25 cellular contexts compared by ENCODE assay signal in the genomic region with DNA sequence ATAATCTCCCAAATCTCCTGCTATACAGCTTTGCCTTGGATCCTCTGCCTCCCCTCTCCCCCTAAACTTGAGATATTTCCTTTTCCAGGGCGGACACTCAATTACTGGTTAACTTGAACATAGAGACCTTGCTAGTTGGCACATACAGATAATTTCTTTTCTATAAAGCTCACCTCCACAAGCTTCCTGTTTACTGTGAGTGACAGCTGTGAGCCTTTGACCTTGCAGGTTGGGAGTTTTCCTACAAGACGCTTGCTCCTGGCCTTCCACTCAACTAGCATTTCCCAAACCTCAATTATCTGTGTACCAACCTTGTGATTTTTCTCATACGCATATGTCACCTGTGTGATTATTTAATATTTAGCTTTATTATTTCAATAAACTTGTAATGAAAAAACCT.
DNase-seq lines count a peak whose midpoint lies in the region; ATAC-seq and TF ChIP-seq lines count a peak whose summit lies in the region.
"Had no signal": no experiment of that assay in that cellular context is flagged by ENCODE, and none has a peak within 500 bp of the region (broad histone marks: within the 10 kb centered on the region; RNA-seq: fewer than 3 reads in every experiment).

No MANE protein-coding gene starts in this region.

- 78 to 100% methylated on average over 1 to 2 of the region's 3 CpGs for WGBS in endodermal cell (ENCODE audit: insufficient coverage in 1 of 2, insufficient read length in 1 of 2), 2 experiments

- H3K4me3 Mint-ChIP-seq in endodermal cell (no peak overlapping the region), nephron (no peak overlapping the region)
- H3K4me3 Mint-ChIP-seq: activated T-helper 17 cell treated with anti-CD3 and anti-CD28 coated beads, Interleukin-2, amount 50 U/mL, for 72 hours; immature natural killer cell; naive thymus-derived CD4-positive, alpha-beta T cell; type B pancreatic cell had no signal

- no peaks in the 10 kb centered on the region for H3K4me1 ChIP-seq in endodermal cell (ENCODE audit: control insufficient read depth, insufficient read depth, low read length)
- H3K4me1 ChIP-seq in upper lobe of right lung = no peaks in the 10 kb centered on the region
- H3K4me1 ChIP-seq: left lung had no signal

- no peaks in the 10 kb centered on the region for H3K36me3 ChIP-seq in endodermal cell (ENCODE audit: control insufficient read depth, insufficient read depth, low read length)
- no peaks in the 10 kb centered on the region for H3K36me3 ChIP-seq in upper lobe of right lung
- H3K36me3 ChIP-seq: left lung had no signal

- no peaks in the 10 kb centered on the region for H3K27me3 Mint-ChIP-seq in endodermal cell (ENCODE audit: insufficient read depth)
- no peaks in the 10 kb centered on the region for H3K27me3 Mint-ChIP-seq in nephron (ENCODE audit: low read depth)

- intact Hi-C loops in upper lobe of right lung (cut with DNase I) = no loop called here

- ATAC-seq in upper lobe of right lung = no peak
- ATAC-seq: activated T-helper 17 cell treated with anti-CD3 and anti-CD28 coated beads, Interleukin-2, amount 50 U/mL, for 72 hours; GM12878; naive thymus-derived CD4-positive, alpha-beta T cell; Panc1 had no signal

- peak overlapping the region; percentile 57 for H3K27ac Mint-ChIP-seq in endodermal cell
- peak overlapping the region in 2 of 3 experiments; percentile 32 to 34 for H3K27ac Mint-ChIP-seq in nephron
- H3K27ac Mint-ChIP-seq: activated T-helper 17 cell treated with anti-CD3 and anti-CD28 coated beads, Interleukin-2, amount 50 U/mL, for 72 hours; immature natural killer cell; naive thymus-derived CD4-positive, alpha-beta T cell; type B pancreatic cell had no signal

- DNase-seq in endodermal cell = no peak
- no peak for DNase-seq in upper lobe of right lung
- DNase-seq in T1000 (lab: John Stamatoyannopoulos, UW) = no peak
- no peak for DNase-seq in DMS79 (lab: John Stamatoyannopoulos, UW)
- no peak for DNase-seq in HK-2 (ENCODE audit: unreplicated experiment)
- DNase-seq: activated CD4-positive, alpha-beta T cell treated with anti-CD3 and anti-CD28 coated beads, Interleukin-2, amount 50 U/mL, for 4 hours; activated CD4-positive, CD25-positive, alpha-beta regulatory T cell; activated naive CD4-positive, alpha-beta T cell treated with anti-CD3 and anti-CD28 coated beads, Interleukin-2, amount 50 U/mL, for 16 hours; cortex of kidney; immature natural killer cell; left lung; naive thymus-derived CD4-positive, alpha-beta T cell; NCI-H1105 treated with DMSO at 0.1 percent for 48 hours; NCI-H2081; NCI-H226; NCI-H69; SHP77; stimulated activated CD4-positive, alpha-beta T cell treated with anti-CD3 and anti-CD28 coated beads, Interleukin-2, amount 100 ng/mL, for 24 hours had no signal

- H3K9me3 ChIP-seq in endodermal cell (ENCODE audit: control insufficient read depth, low read length) = no peaks in the 10 kb centered on the region
- no peaks in the 10 kb centered on the region for H3K9me3 ChIP-seq in upper lobe of right lung
- H3K9me3 ChIP-seq: left lung had no signal

- H3K4me3 ChIP-seq in endodermal cell (ENCODE audit: low read length) = peak overlapping the region; percentile 59
- no peak overlapping the region for H3K4me3 ChIP-seq in upper lobe of right lung
- H3K4me3 ChIP-seq: GM12878, left lung, smooth muscle cell had no signal

- H3K27me3 ChIP-seq in endodermal cell (ENCODE audit: control insufficient read depth, insufficient read depth, low read length, poor library complexity, severe bottlenecking) (no peaks in the 10 kb centered on the region), upper lobe of right lung (no peaks in the 10 kb centered on the region)
- H3K27me3 ChIP-seq: left lung had no signal

- H3K9me3 Mint-ChIP-seq in endodermal cell (peaks cover 10% of the 10 kb centered on the region), nephron (peaks cover 9% of the 10 kb centered on the region)
- H3K9me3 Mint-ChIP-seq: activated T-helper 17 cell treated with anti-CD3 and anti-CD28 coated beads, Interleukin-2, amount 50 U/mL, for 72 hours; immature natural killer cell had no signal

- H3K27ac ChIP-seq in VCaP (peak overlapping the region; percentile 6; the same call in 1 of the 2 replicates), endodermal cell (ENCODE audit: low read depth, low read length) (no peak overlapping the region), upper lobe of right lung (peak overlapping the region; percentile 6)

- TF ChIP-seq CTCF in VCaP (conservative IDR thresholded peaks at IDR 0.05) (no peak), endodermal cell (conservative IDR thresholded peaks at IDR 0.05) (no peak), nephron (IDR thresholded peaks at IDR 0.05; ENCODE audit: unreplicated experiment in 3 of 3) (no peak), upper lobe of right lung (IDR thresholded peaks at IDR 0.05) (no peak)

- no peak overlapping the region for H3K9ac ChIP-seq in endodermal cell (ENCODE audit: extremely low read depth, low read length, poor library complexity, severe bottlenecking)

- H3K36me3 Mint-ChIP-seq in endodermal cell (ENCODE audit: low read depth) (peaks cover 6% of the 10 kb centered on the region), nephron (ENCODE audit: low read depth) (no peaks in the 10 kb centered on the region)
- H3K36me3 Mint-ChIP-seq: immature natural killer cell; naive thymus-derived CD4-positive, alpha-beta T cell; type B pancreatic cell had no signal

- peaks cover 44% of the 10 kb centered on the region for H3K4me1 Mint-ChIP-seq in endodermal cell
- H3K4me1 Mint-ChIP-seq in nephron = peaks cover 10% of the 10 kb centered on the region
- H3K4me1 Mint-ChIP-seq: activated T-helper 17 cell treated with anti-CD3 and anti-CD28 coated beads, Interleukin-2, amount 50 U/mL, for 72 hours; immature natural killer cell; naive thymus-derived CD4-positive, alpha-beta T cell had no signal
